1 cellular context compared by ENCODE assay signal in the genomic region with DNA sequence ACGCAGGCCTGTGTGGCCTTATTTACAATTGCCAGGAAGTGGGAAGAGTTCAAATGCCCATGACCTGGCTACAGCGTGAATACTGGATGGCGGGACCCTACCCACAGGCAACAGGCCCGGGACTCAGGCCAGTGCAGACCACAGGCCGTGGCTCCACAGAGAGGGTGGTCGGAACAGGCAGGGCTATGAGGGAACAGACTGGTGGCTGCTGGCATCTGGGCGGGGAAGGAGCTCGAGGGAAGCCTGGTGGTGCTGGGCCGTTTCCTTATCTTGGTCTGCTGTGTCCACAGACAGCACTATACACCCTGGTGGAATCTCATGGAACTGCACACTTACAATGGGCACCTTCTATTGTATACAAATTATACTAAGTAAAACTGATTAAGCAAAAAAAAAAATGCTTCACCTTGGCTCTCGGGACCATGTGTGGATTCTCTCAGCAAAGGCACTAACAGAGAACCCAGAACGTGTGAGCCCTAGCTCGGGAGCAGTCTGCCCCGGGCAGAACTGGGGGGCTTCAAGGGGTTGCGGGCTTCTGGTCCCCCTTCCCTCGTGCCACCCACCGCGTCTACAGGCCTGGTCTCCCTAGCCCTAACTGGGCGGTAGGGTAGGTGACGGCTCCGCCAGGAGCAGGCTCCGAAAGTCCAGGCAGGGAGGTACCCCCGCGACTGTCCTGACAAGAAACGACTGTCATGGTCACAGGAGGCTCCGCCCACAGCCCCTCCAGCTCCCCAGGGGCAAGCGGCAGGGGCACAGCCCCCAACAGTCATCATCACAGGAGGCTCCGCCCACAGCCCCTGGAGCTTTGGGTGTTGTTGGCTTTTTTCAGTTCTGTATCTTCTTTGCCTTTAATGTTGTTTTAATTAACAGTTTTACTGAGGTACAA.
TF ChIP-seq lines count a peak whose summit lies in the region.

No MANE protein-coding gene starts in this region.

TF ChIP-seq in IMR-90, 13 proteins besides CTCF, POLR2A, EP300 and RAD21 (continued from another document):
- TF ChIP-seq MAZ (IDR thresholded peaks at IDR 0.05; ENCODE audit: borderline replicate concordance, low read depth, low read length) (no peak), RCOR1 (IDR thresholded peaks at IDR 0.05; ENCODE audit: insufficient replicate concordance, low read length) (no peak), CEBPB (IDR thresholded peaks at IDR 0.05; ENCODE audit: low read depth, low read length) (no peak), RFX5 (IDR thresholded peaks at IDR 0.05; ENCODE audit: low read depth, low read length) (no peak), BHLHE40 (IDR thresholded peaks at IDR 0.05; ENCODE audit: low read depth, low read length) (no peak), FOS (IDR thresholded peaks at IDR 0.05; ENCODE audit: low read depth, low read length) (no peak), SMC3 (IDR thresholded peaks at IDR 0.05; ENCODE audit: low read depth, low read length) (peak; percentile 58), MAFK (IDR thresholded peaks at IDR 0.05; ENCODE audit: low read depth, low read length) (peak; percentile 3; the same call in 1 of the 2 replicates)
- TF ChIP-seq, protein P1, sequence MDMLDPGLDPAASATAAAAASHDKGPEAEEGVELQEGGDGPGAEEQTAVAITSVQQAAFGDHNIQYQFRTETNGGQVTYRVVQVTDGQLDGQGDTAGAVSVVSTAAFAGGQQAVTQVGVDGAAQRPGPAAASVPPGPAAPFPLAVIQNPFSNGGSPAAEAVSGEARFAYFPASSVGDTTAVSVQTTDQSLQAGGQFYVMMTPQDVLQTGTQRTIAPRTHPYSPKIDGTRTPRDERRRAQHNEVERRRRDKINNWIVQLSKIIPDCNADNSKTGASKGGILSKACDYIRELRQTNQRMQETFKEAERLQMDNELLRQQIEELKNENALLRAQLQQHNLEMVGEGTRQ (IDR thresholded peaks at IDR 0.05; ENCODE audit: low read depth, low read length), result no peak
- TF ChIP-seq, protein P2, sequence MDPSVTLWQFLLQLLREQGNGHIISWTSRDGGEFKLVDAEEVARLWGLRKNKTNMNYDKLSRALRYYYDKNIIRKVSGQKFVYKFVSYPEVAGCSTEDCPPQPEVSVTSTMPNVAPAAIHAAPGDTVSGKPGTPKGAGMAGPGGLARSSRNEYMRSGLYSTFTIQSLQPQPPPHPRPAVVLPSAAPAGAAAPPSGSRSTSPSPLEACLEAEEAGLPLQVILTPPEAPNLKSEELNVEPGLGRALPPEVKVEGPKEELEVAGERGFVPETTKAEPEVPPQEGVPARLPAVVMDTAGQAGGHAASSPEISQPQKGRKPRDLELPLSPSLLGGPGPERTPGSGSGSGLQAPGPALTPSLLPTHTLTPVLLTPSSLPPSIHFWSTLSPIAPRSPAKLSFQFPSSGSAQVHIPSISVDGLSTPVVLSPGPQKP (IDR thresholded peaks at IDR 0.05; ENCODE audit: borderline replicate concordance, low read depth, low read length), result no peak
